Comparison of ENCODE assay signal across 23 cellular contexts in the genomic region with DNA sequence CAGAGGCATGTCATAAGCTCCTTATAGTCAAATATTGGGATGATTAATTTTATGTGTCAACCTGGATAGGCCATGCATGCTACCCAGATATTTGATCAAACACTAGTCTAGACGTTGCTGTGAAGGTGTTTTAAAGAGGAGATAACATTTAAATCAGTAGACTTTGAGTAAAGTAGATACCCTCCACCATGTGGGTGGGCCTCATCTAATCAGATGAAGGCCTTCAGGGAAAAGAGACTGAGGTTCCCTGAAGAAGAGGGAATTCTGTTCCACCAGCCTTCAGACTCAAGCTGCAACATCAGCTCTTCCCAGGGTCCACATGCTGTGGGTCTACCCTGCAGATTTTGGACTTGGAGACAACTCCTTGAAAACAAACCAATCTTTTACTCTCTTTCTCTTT.
"Had no signal": no experiment of that assay in that cellular context is flagged by ENCODE, and none has a peak within 500 bp of the region (broad histone marks: within the 10 kb centered on the region; RNA-seq: fewer than 3 reads in every experiment).

No MANE protein-coding gene starts in this region.

- H3K27ac Mint-ChIP-seq: activated CD4-positive, alpha-beta T cell treated with anti-CD3 and anti-CD28 coated beads, Interleukin-2, amount 10 ng/mL, durations not matched to agents 24 days and 14 days; activated CD8-positive, alpha-beta memory T cell treated with anti-CD3 and anti-CD28 coated beads, Interleukin-2, amount 10 ng/mL, durations not matched to agents 7 days and 5 days; activated naive CD4-positive, alpha-beta T cell treated with anti-CD3 and anti-CD28 coated beads, Interleukin-2, amount 50 U/mL, for 72 hours; activated T-cell treated with anti-CD3 and anti-CD28 coated beads, Interleukin-2, amount 50 U/mL, for 24 hours; activated T-helper 1 cell treated with anti-CD3 and anti-CD28 coated beads, Interleukin-12 subunit alpha, Interleukin-12 subunit beta, Interleukin-2, Interleukin-4 antibody, amounts not matched to agents 30 ng/mL and 10 ng/mL and 1 ng/mL, durations not matched to agents 14 hours and 24 hours and 36 hours had no signal

- H3K4me3 ChIP-seq: MG63, Peyer's patch, SJCRH30 had no signal

- H3K36me3 ChIP-seq: MG63, Peyer's patch, SJCRH30, WERI-Rb-1 had no signal

- H3K4me3 Mint-ChIP-seq: activated CD4-positive, alpha-beta T cell treated with anti-CD3 and anti-CD28 coated beads, Interleukin-2, amount 10 ng/mL, durations not matched to agents 24 days and 14 days; activated CD8-positive, alpha-beta memory T cell treated with anti-CD3 and anti-CD28 coated beads, Interleukin-2, amount 10 ng/mL, durations not matched to agents 7 days and 5 days; activated T-cell treated with anti-CD3 and anti-CD28 coated beads, Interleukin-2, amount 50 U/mL, for 24 hours; activated T-helper 1 cell treated with anti-CD3 and anti-CD28 coated beads, Interleukin-12 subunit alpha, Interleukin-12 subunit beta, Interleukin-2, Interleukin-4 antibody, amounts not matched to agents 30 ng/mL and 10 ng/mL and 1 ng/mL, durations not matched to agents 14 hours and 24 hours and 36 hours had no signal

- H3K9ac ChIP-seq: SK-N-SH had no signal

- H3K27ac ChIP-seq: Peyer's patch, RWPE1, SJCRH30, WERI-Rb-1 had no signal

- H3K4me1 ChIP-seq: Peyer's patch, SJCRH30 had no signal

- H3K27me3 Mint-ChIP-seq: activated CD4-positive, alpha-beta T cell treated with anti-CD3 and anti-CD28 coated beads, Interleukin-2, amount 10 ng/mL, durations not matched to agents 24 days and 14 days; activated CD8-positive, alpha-beta memory T cell treated with anti-CD3 and anti-CD28 coated beads, Interleukin-2, amount 10 ng/mL, durations not matched to agents 7 days and 5 days; activated T-cell treated with anti-CD3 and anti-CD28 coated beads, Interleukin-2, amount 50 U/mL, for 24 hours had no signal

- DNase-seq: activated CD4-positive, alpha-beta T cell treated with anti-CD3 and anti-CD28 coated beads, Interleukin-2, amount 10 ng/mL, durations not matched to agents 24 days and 14 days; activated CD4-positive, alpha-beta T cell treated with anti-CD3 and anti-CD28 coated beads, Interleukin-2, amount 50 U/mL, for 48 hours; activated CD8-positive, alpha-beta memory T cell treated with anti-CD3 and anti-CD28 coated beads, Interleukin-2, amount 10 ng/mL, durations not matched to agents 7 days and 5 days; activated effector memory CD4-positive, alpha-beta T cell treated with anti-CD3 and anti-CD28 coated beads, Interleukin-2, amount 50 U/mL, for 16 hours; activated naive CD4-positive, alpha-beta T cell treated with Interleukin-2 at 50 U/mL for 16 hours; activated T-cell treated with anti-CD3 and anti-CD28 coated beads, Interleukin-2, amount 50 U/mL, for 24 hours; MG63; MV-4-11; NCI-H1092 treated with DMSO at 0.1 percent for 48 hours; NCI-H1417 treated with DMSO at 0.1 percent for 48 hours; NCI-H1694 treated with DMSO at 0.1 percent for 48 hours; NCI-H2081; NCI-H446; NCI-H524; Peyer's patch; Right ventricle myocardium superior; SJCRH30; SK-N-SH; T-helper 1 cell; WERI-Rb-1 had no signal

- H3K4me2 ChIP-seq: SK-N-SH had no signal

- H3K9me3 ChIP-seq: MG63, Peyer's patch, SJCRH30, SK-N-SH had no signal

- ATAC-seq: activated CD8-positive, alpha-beta memory T cell treated with anti-CD3 and anti-CD28 coated beads, Interleukin-2, amount 10 ng/mL, durations not matched to agents 7 days and 5 days; activated naive CD4-positive, alpha-beta T cell treated with anti-CD3 and anti-CD28 coated beads, Interleukin-2, amount 50 U/mL, for 72 hours had no signal

- H3K9me3 Mint-ChIP-seq: activated T-cell treated with anti-CD3 and anti-CD28 coated beads, Interleukin-2, amount 50 U/mL, for 24 hours had no signal

- H3K27me3 ChIP-seq: MG63, Peyer's patch, SJCRH30 had no signal
